In the genomic region with DNA sequence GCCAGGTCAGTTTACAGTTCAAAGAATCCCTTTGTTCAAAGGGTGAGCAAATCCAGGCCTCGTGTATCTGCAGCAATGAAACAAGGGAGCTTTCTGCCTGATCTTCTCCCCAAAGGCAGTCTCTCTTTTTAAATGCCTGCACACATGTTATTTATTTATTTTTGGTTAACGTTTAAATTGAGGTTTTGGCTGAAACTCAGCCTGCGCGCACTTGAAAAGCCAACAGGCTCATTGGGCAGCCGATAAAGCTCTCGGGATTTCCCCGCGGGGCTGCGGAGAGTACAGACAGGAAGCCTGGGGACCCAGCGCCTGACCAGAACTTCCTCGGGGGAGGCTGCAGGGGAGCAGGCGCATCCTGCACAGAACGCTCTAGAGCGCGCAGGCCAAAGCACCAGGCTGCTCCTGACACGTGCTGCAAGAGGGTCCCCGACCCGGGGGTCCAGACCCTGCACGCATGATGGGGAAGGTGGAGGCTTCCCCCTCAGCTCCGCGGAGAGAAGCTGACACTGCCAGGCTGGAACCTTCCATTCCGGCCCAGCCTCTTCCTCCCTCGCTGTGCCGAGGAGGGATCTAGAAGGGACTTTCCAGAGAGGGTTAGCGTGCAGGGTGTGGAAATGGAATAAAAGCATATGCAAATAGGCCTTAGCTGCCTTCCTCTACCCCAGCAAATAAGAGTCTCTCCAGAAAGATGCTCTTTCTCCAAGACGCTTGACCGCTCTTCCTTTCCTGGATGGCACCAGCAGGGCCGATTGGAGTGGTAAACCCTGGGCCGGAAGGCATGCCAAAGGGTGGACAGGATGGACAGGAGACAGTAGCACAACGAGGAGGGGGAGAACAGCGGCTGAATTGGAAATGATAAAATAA, we compare ENCODE assay signal across 1 cellular context.
TF ChIP-seq lines count a peak whose summit lies in the region.

No MANE protein-coding gene starts in this region.

TF ChIP-seq in HepG2, 621 proteins besides CTCF, POLR2A, EP300 and RAD21 (continued from another document and continues in another):
- TF ChIP-seq, protein P1, sequence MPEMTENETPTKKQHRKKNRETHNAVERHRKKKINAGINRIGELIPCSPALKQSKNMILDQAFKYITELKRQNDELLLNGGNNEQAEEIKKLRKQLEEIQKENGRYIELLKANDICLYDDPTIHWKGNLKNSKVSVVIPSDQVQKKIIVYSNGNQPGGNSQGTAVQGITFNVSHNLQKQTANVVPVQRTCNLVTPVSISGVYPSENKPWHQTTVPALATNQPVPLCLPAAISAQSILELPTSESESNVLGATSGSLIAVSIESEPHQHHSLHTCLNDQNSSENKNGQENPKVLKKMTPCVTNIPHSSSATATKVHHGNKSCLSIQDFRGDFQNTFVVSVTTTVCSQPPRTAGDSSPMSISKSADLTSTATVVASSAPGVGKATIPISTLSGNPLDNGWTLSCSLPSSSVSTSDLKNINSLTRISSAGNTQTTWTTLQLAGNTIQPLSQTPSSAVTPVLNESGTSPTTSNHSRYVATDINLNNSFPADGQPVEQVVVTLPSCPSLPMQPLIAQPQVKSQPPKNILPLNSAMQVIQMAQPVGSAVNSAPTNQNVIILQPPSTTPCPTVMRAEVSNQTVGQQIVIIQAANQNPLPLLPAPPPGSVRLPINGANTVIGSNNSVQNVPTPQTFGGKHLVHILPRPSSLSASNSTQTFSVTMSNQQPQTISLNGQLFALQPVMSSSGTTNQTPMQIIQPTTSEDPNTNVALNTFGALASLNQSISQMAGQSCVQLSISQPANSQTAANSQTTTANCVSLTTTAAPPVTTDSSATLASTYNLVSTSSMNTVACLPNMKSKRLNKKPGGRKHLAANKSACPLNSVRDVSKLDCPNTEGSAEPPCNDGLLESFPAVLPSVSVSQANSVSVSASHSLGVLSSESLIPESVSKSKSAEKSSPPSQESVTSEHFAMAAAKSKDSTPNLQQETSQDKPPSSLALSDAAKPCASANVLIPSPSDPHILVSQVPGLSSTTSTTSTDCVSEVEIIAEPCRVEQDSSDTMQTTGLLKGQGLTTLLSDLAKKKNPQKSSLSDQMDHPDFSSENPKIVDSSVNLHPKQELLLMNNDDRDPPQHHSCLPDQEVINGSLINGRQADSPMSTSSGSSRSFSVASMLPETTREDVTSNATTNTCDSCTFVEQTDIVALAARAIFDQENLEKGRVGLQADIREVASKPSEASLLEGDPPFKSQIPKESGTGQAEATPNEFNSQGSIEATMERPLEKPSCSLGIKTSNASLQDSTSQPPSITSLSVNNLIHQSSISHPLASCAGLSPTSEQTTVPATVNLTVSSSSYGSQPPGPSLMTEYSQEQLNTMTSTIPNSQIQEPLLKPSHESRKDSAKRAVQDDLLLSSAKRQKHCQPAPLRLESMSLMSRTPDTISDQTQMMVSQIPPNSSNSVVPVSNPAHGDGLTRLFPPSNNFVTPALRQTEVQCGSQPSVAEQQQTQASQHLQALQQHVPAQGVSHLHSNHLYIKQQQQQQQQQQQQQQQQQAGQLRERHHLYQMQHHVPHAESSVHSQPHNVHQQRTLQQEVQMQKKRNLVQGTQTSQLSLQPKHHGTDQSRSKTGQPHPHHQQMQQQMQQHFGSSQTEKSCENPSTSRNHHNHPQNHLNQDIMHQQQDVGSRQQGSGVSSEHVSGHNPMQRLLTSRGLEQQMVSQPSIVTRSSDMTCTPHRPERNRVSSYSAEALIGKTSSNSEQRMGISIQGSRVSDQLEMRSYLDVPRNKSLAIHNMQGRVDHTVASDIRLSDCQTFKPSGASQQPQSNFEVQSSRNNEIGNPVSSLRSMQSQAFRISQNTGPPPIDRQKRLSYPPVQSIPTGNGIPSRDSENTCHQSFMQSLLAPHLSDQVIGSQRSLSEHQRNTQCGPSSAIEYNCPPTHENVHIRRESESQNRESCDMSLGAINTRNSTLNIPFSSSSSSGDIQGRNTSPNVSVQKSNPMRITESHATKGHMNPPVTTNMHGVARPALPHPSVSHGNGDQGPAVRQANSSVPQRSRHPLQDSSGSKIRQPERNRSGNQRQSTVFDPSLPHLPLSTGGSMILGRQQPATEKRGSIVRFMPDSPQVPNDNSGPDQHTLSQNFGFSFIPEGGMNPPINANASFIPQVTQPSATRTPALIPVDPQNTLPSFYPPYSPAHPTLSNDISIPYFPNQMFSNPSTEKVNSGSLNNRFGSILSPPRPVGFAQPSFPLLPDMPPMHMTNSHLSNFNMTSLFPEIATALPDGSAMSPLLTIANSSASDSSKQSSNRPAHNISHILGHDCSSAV (CRISPR knock-in tag; IDR thresholded peaks at IDR 0.05; ENCODE audit: borderline replicate concordance): no peak
- TF ChIP-seq, protein P2, sequence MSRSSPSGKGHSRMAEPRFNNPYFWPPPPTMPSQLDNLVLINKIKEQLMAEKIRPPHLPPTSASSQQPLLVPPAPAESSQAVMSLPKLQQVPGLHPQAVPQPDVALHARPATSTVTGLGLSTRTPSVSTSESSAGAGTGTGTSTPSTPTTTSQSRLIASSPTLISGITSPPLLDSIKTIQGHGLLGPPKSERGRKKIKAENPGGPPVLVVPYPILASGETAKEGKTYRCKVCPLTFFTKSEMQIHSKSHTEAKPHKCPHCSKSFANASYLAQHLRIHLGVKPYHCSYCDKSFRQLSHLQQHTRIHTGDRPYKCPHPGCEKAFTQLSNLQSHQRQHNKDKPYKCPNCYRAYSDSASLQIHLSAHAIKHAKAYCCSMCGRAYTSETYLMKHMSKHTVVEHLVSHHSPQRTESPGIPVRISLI (CRISPR knock-in tag; IDR thresholded peaks at IDR 0.05; ENCODE audit: borderline replicate concordance): 0 out of 2 replicates have a peak, but pooled peaks have one; percentile 29
- TF ChIP-seq EEA1 (CRISPR knock-in tag; IDR thresholded peaks at IDR 0.05; ENCODE audit: borderline replicate concordance) (peak; percentile 64; the same call in 1 of the 2 replicates), ZBTB44 (CRISPR knock-in tag; IDR thresholded peaks at IDR 0.05) (0 out of 2 replicates have a peak, but pooled peaks have one; percentile 76), ZNF276 (CRISPR knock-in tag; IDR thresholded peaks at IDR 0.05; ENCODE audit: low read depth) (peak; percentile 32; the same call in 1 of the 2 replicates), CREM (IDR thresholded peaks at IDR 0.05) (peak; percentile 82), CREM (CRISPR knock-in tag; IDR thresholded peaks at IDR 0.05) (no peak), ZSCAN5A (CRISPR knock-in tag; IDR thresholded peaks at IDR 0.05; ENCODE audit: borderline replicate concordance) (no peak), MTF2 (CRISPR knock-in tag; IDR thresholded peaks at IDR 0.05; ENCODE audit: borderline replicate concordance) (no peak), SNAI1 (CRISPR knock-in tag; IDR thresholded peaks at IDR 0.05; ENCODE audit: borderline replicate concordance) (peak; percentile 28; the same call in 1 of the 2 replicates), NR2F1 (CRISPR knock-in tag; IDR thresholded peaks at IDR 0.05) (0 out of 4 replicates have a peak, but pooled peaks of 1 of the 2 experiments have one; percentile 28), ISX (CRISPR knock-in tag; conservative IDR thresholded peaks at IDR 0.05) (no peak), ZNF496 (CRISPR knock-in tag; IDR thresholded peaks at IDR 0.05; ENCODE audit: insufficient replicate concordance) (no peak), ZKSCAN1 (IDR thresholded peaks at IDR 0.05; ENCODE audit: low read length) (no peak), NCOR1 (IDR thresholded peaks at IDR 0.05; ENCODE audit: borderline replicate concordance, low read length) (peak; percentile 47; the same call in 1 of the 2 replicates)
- TF ChIP-seq, protein P3, sequence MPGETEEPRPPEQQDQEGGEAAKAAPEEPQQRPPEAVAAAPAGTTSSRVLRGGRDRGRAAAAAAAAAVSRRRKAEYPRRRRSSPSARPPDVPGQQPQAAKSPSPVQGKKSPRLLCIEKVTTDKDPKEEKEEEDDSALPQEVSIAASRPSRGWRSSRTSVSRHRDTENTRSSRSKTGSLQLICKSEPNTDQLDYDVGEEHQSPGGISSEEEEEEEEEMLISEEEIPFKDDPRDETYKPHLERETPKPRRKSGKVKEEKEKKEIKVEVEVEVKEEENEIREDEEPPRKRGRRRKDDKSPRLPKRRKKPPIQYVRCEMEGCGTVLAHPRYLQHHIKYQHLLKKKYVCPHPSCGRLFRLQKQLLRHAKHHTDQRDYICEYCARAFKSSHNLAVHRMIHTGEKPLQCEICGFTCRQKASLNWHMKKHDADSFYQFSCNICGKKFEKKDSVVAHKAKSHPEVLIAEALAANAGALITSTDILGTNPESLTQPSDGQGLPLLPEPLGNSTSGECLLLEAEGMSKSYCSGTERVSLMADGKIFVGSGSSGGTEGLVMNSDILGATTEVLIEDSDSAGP (CRISPR knock-in tag; IDR thresholded peaks at IDR 0.05; ENCODE audit: borderline replicate concordance): peak; percentile 87; the same call in 1 of the 2 replicates
- TF ChIP-seq, protein P4, sequence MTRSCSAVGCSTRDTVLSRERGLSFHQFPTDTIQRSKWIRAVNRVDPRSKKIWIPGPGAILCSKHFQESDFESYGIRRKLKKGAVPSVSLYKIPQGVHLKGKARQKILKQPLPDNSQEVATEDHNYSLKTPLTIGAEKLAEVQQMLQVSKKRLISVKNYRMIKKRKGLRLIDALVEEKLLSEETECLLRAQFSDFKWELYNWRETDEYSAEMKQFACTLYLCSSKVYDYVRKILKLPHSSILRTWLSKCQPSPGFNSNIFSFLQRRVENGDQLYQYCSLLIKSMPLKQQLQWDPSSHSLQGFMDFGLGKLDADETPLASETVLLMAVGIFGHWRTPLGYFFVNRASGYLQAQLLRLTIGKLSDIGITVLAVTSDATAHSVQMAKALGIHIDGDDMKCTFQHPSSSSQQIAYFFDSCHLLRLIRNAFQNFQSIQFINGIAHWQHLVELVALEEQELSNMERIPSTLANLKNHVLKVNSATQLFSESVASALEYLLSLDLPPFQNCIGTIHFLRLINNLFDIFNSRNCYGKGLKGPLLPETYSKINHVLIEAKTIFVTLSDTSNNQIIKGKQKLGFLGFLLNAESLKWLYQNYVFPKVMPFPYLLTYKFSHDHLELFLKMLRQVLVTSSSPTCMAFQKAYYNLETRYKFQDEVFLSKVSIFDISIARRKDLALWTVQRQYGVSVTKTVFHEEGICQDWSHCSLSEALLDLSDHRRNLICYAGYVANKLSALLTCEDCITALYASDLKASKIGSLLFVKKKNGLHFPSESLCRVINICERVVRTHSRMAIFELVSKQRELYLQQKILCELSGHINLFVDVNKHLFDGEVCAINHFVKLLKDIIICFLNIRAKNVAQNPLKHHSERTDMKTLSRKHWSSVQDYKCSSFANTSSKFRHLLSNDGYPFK (CRISPR knock-in tag; IDR thresholded peaks at IDR 0.05; ENCODE audit: borderline replicate concordance): peak; percentile 66; the same call in 1 of the 2 replicates
- TF ChIP-seq, protein P5, sequence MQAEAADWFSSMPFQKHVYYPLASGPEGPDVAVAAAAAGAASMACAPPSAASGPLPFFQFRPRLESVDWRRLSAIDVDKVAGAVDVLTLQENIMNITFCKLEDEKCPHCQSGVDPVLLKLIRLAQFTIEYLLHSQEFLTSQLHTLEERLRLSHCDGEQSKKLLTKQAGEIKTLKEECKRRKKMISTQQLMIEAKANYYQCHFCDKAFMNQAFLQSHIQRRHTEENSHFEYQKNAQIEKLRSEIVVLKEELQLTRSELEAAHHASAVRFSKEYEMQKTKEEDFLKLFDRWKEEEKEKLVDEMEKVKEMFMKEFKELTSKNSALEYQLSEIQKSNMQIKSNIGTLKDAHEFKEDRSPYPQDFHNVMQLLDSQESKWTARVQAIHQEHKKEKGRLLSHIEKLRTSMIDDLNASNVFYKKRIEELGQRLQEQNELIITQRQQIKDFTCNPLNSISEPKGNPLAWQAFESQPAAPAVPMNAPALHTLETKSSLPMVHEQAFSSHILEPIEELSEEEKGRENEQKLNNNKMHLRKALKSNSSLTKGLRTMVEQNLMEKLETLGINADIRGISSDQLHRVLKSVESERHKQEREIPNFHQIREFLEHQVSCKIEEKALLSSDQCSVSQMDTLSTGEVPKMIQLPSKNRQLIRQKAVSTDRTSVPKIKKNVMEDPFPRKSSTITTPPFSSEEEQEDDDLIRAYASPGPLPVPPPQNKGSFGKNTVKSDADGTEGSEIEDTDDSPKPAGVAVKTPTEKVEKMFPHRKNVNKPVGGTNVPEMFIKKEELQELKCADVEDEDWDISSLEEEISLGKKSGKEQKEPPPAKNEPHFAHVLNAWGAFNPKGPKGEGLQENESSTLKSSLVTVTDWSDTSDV (CRISPR knock-in tag; IDR thresholded peaks at IDR 0.05): peak; percentile 79; the same call in 1 of the 2 replicates
